29 cellular contexts compared by ENCODE assay signal in the genomic region with DNA sequence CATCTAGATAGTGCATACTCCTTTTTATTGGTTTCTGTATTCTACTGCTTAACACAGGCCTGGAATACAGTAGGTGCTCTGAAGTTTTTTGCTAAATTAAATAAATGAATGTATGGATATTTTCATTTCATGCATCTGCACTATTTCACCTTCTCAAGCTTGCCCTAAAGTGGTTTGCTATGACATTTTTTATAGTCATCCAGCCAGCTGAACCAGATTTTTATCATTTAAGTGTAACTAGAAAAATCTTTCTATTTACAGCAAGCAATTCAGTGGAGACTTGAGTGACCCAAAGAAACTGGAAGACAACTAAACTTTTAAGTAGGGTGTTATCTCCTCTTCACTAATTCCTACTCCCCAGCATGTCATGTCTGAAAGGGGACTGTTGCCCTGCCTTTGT.
"Had no signal": no experiment of that assay in that cellular context is flagged by ENCODE, and none has a peak within 500 bp of the region (broad histone marks: within the 10 kb centered on the region; RNA-seq: fewer than 3 reads in every experiment).

No MANE protein-coding gene starts in this region.

- H3K27me3 ChIP-seq: Peyer's patch, SJSA1 had no signal

- H3K9me3 Mint-ChIP-seq: activated CD4-positive, alpha-beta memory T cell treated with anti-CD3 and anti-CD28 coated beads for 36 hours; activated naive CD4-positive, alpha-beta T cell treated with anti-CD3 and anti-CD28 coated beads, Interleukin-2, amount 10 ng/mL, durations not matched to agents 7 days and 5 days; activated naive CD8-positive, alpha-beta T cell treated with anti-CD3 and anti-CD28 coated beads, Interleukin-2, amount 50 U/mL, for 24 hours; activated T-cell treated with anti-CD3 and anti-CD28 coated beads, Interleukin-2, amount 50 U/mL, for 4 hours; WTC11 had no signal

- H3K9ac ChIP-seq: KMS-11 had no signal

- H3K4me3 ChIP-seq: Peyer's patch, SJSA1 had no signal

- H3K4me1 Mint-ChIP-seq: activated CD4-positive, alpha-beta T cell treated with anti-CD3 and anti-CD28 coated beads for 36 hours; activated CD4-positive, alpha-beta T cell treated with anti-CD3 and anti-CD28 coated beads, Interleukin-2, amount 10 ng/mL, durations not matched to agents 7 days and 5 days; activated naive CD4-positive, alpha-beta T cell treated with anti-CD3 and anti-CD28 coated beads, Interleukin-2, amount 10 ng/mL, durations not matched to agents 7 days and 5 days; activated naive CD8-positive, alpha-beta T cell treated with anti-CD3 and anti-CD28 coated beads, Interleukin-2, amount 50 U/mL, for 24 hours; WTC11 had no signal

- H3K27me3 Mint-ChIP-seq: activated CD4-positive, alpha-beta memory T cell treated with anti-CD3 and anti-CD28 coated beads for 36 hours; activated CD4-positive, alpha-beta T cell treated with anti-CD3 and anti-CD28 coated beads for 36 hours; activated CD4-positive, alpha-beta T cell treated with anti-CD3 and anti-CD28 coated beads, Interleukin-2, amount 10 ng/mL, durations not matched to agents 7 days and 5 days; activated naive CD4-positive, alpha-beta T cell treated with anti-CD3 and anti-CD28 coated beads, Interleukin-2, amount 10 ng/mL, durations not matched to agents 7 days and 5 days; activated naive CD8-positive, alpha-beta T cell; activated naive CD8-positive, alpha-beta T cell treated with anti-CD3 and anti-CD28 coated beads, Interleukin-2, amount 50 U/mL, for 24 hours; brain had no signal

- H3K27ac ChIP-seq: KMS-11, Peyer's patch, SJSA1 had no signal

- ATAC-seq: activated CD4-positive, alpha-beta T cell treated with anti-CD3 and anti-CD28 coated beads for 36 hours; activated CD4-positive, CD25-positive, alpha-beta regulatory T cell treated with anti-CD3 and anti-CD28 coated beads, Interleukin-2, amount 50 U/mL, for 24 hours; activated naive CD8-positive, alpha-beta T cell treated with anti-CD3 and anti-CD28 coated beads, Interleukin-2, amount 50 U/mL, for 24 hours; activated T-cell treated with anti-CD3 and anti-CD28 coated beads, Interleukin-2, amount 50 U/mL, for 4 hours; WTC11 had no signal

- H3K27ac Mint-ChIP-seq: activated CD4-positive, alpha-beta memory T cell treated with anti-CD3 and anti-CD28 coated beads for 36 hours; activated CD4-positive, alpha-beta T cell treated with anti-CD3 and anti-CD28 coated beads for 36 hours; activated CD4-positive, alpha-beta T cell treated with anti-CD3 and anti-CD28 coated beads, Interleukin-2, amount 10 ng/mL, durations not matched to agents 7 days and 5 days; activated naive CD4-positive, alpha-beta T cell treated with anti-CD3 and anti-CD28 coated beads, Interleukin-2, amount 10 ng/mL, durations not matched to agents 7 days and 5 days; activated naive CD8-positive, alpha-beta T cell; activated naive CD8-positive, alpha-beta T cell treated with anti-CD3 and anti-CD28 coated beads, Interleukin-2, amount 50 U/mL, for 24 hours; brain; WTC11 had no signal

- H3K4me1 ChIP-seq: Peyer's patch had no signal

- H3K4me2 ChIP-seq: KMS-11 had no signal

- DNase-seq: activated CD4-positive, alpha-beta memory T cell treated with anti-CD3 and anti-CD28 coated beads for 36 hours; activated CD4-positive, alpha-beta T cell treated with anti-CD3 and anti-CD28 coated beads for 36 hours; activated CD4-positive, alpha-beta T cell treated with anti-CD3 and anti-CD28 coated beads, Interleukin-2, amount 10 ng/mL, durations not matched to agents 7 days and 5 days; activated CD8-positive, alpha-beta memory T cell treated with anti-CD3 and anti-CD28 coated beads, Interleukin-2, amount 50 U/mL, for 4 hours; activated effector memory CD4-positive, alpha-beta T cell treated with Interleukin-2 at 50 U/mL for 16 hours; activated naive CD4-positive, alpha-beta T cell treated with anti-CD3 and anti-CD28 coated beads, Interleukin-2, amount 10 ng/mL, durations not matched to agents 7 days and 5 days; activated naive CD8-positive, alpha-beta T cell treated with anti-CD3 and anti-CD28 coated beads, Interleukin-2, amount 50 U/mL, for 24 hours; activated T-cell treated with anti-CD3 and anti-CD28 coated beads for 4 hours; activated T-cell treated with anti-CD3 and anti-CD28 coated beads, Interleukin-2, amount 50 U/mL, for 4 hours; anterior cingulate cortex; central memory CD4-positive, alpha-beta T cell; MM.1S; MV-4-11; NCI-H1092; NCI-H1436 treated with DMSO at 0.1 percent for 48 hours; NCI-H1694 treated with DMSO at 0.1 percent for 48 hours; NCI-H2029; NCI-H345; NCI-H524 treated with DMSO at 0.1 percent for 48 hours; Peyer's patch; RPMI8226; SHP77 treated with DMSO at 0.1 percent for 48 hours; T1000 had no signal

- H3K36me3 Mint-ChIP-seq: activated CD4-positive, alpha-beta memory T cell treated with anti-CD3 and anti-CD28 coated beads for 36 hours; activated naive CD4-positive, alpha-beta T cell treated with anti-CD3 and anti-CD28 coated beads, Interleukin-2, amount 10 ng/mL, durations not matched to agents 7 days and 5 days; activated naive CD8-positive, alpha-beta T cell; brain; WTC11 had no signal

- H3K4me3 Mint-ChIP-seq: activated CD4-positive, alpha-beta memory T cell treated with anti-CD3 and anti-CD28 coated beads for 36 hours; activated CD4-positive, alpha-beta T cell treated with anti-CD3 and anti-CD28 coated beads for 36 hours; activated CD4-positive, alpha-beta T cell treated with anti-CD3 and anti-CD28 coated beads, Interleukin-2, amount 10 ng/mL, durations not matched to agents 7 days and 5 days; activated naive CD4-positive, alpha-beta T cell treated with anti-CD3 and anti-CD28 coated beads, Interleukin-2, amount 10 ng/mL, durations not matched to agents 7 days and 5 days; activated naive CD8-positive, alpha-beta T cell; activated naive CD8-positive, alpha-beta T cell treated with anti-CD3 and anti-CD28 coated beads, Interleukin-2, amount 50 U/mL, for 24 hours; activated T-cell treated with anti-CD3 and anti-CD28 coated beads, Interleukin-2, amount 50 U/mL, for 4 hours; brain; WTC11 had no signal

- H3K36me3 ChIP-seq: Peyer's patch, SJSA1 had no signal

- H3K9me3 ChIP-seq: Peyer's patch, SJSA1 had no signal
